14 cellular contexts compared by ENCODE assay signal in the genomic region with DNA sequence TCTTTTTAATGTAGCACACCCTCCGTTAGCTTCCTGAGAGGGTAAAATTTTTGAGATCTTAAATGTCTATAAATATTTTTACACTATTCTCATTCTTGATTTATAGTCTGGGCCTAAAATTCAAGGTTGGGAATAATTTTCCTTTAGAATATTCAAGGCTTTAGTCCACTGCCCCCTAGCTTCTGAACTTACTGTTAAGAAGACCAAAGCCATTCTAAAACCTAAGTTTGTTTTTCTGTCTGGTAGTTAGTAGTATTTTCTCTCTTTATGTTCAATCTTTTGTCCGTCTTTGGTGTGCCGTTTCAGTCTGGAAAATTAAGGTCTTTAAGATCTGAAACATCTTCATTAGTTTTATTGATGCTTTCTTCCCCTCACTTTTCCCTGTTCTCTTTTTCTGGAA. TPM values are rescaled to one million over a fixed set of nuclear protein-coding genes. Genes with fewer than 3 reads are reported as not detected.
DNase-seq lines count a peak whose midpoint lies in the region; ATAC-seq, FAIRE-seq and TF ChIP-seq lines count a peak whose summit lies in the region.
"Had no signal": no experiment of that assay in that cellular context is flagged by ENCODE, and none has a peak within 500 bp of the region (broad histone marks: within the 10 kb centered on the region; RNA-seq: fewer than 3 reads in every experiment).

No MANE protein-coding gene starts in this region.

- H3K27ac ChIP-seq in GM12878 (ENCODE audit: control insufficient read depth, insufficient read depth) = no peak overlapping the region
- no peak overlapping the region for H3K27ac ChIP-seq in HepG2 (ENCODE audit: extremely low read length, insufficient read depth, low read length)
- H3K27ac ChIP-seq: thoracic aorta had no signal

- TF ChIP-seq EP300 in GM12878 (IDR thresholded peaks at IDR 0.05; ENCODE audit: borderline replicate concordance in 1 of 2, control insufficient read depth in 1 of 2, low read depth in 2 of 2, low read length in 2 of 2) (no peak), HepG2 (IDR thresholded peaks at IDR 0.05; ENCODE audit: low read depth in 2 of 2, low read length in 2 of 2) (no peak), HepG2 (CRISPR knock-in tag; IDR thresholded peaks at IDR 0.05; ENCODE audit: borderline replicate concordance) (no peak)

- H2AFZ ChIP-seq in GM12878 (ENCODE audit: control insufficient read depth, low read depth, low read length) (no peak overlapping the region), HepG2 (ENCODE audit: low read length) (no peak overlapping the region)

- DNase-seq in AG09309 (ENCODE audit: low read depth) = no peak
- DNase-seq in HFF-Myc (ENCODE audit: extremely low read depth, low read depth) = no peak
- DNase-seq in GM12878 (ENCODE audit: low read depth, low spot score) = no peak
- DNase-seq in HepG2 (ENCODE audit: low spot score) = no peak
- DNase-seq in sciatic nerve (ENCODE audit: low spot score) = no peak
- no peak for DNase-seq in MG63
- DNase-seq in activated CD4-positive, alpha-beta T cell treated with anti-CD3 and anti-CD28 coated beads for 4 hours = no peak
- DNase-seq: activated B cell treated with CpG ODN at 0.5 μM for 24 hours, COR-L47, NCI-H1436 treated with DMSO at 0.1 percent for 48 hours had no signal

- no peaks in the 10 kb centered on the region for H3K4me1 ChIP-seq in GM12878 (ENCODE audit: control insufficient read depth, insufficient read depth, low read length)
- no peaks in the 10 kb centered on the region for H3K4me1 ChIP-seq in HepG2 (ENCODE audit: insufficient read depth, low read length)

- ATAC-seq in GM12878 = no peak
- no peak for ATAC-seq in HepG2
- no peak for ATAC-seq in sciatic nerve
- ATAC-seq in GM21526 (IDR thresholded peaks at IDR 0.05; ENCODE audit: low FRiP score, unreplicated experiment) = no peak

- peak; percentile 37 for TF ChIP-seq CTCF in AG09309 (IDR thresholded peaks at IDR 0.05; ENCODE audit: control insufficient read depth, insufficient read depth, low read depth, low read length, missing control alignments)
- TF ChIP-seq CTCF in HFF-Myc (IDR thresholded peaks at IDR 0.05; ENCODE audit: low read depth, low read length, missing control alignments) = peak; percentile 23
- peak in 2 of 3 experiments; percentile 11 to 20; a peak in 2 of 6 replicates for TF ChIP-seq CTCF in GM12878 (IDR thresholded peaks at IDR 0.05 in 2 of 3, conservative IDR thresholded peaks at IDR 0.05 in 1 of 3; ENCODE audit: control insufficient read depth in 2 of 3, extremely low read depth in 1 of 3, insufficient read depth in 1 of 3, low read depth in 3 of 3, low read length in 3 of 3)
- peak; percentile 27; the same call in 1 of the 2 replicates for TF ChIP-seq CTCF in HepG2 (CRISPR knock-in tag; IDR thresholded peaks at IDR 0.05)

- TF ChIP-seq RAD21 in GM12878 (IDR thresholded peaks at IDR 0.05; ENCODE audit: insufficient read depth, low read depth, low read length) (0 out of 2 replicates have a peak, but pooled peaks have one; percentile 5), HepG2 (CRISPR knock-in tag; IDR thresholded peaks at IDR 0.05) (no peak)

- no peaks in the 10 kb centered on the region for H3K79me2 ChIP-seq in GM12878 (ENCODE audit: control insufficient read depth, insufficient read depth, low read length)
- H3K79me2 ChIP-seq in HepG2 (ENCODE audit: insufficient read depth, low read length) = no peaks in the 10 kb centered on the region

- no peak for TF ChIP-seq POLR2A in GM12878 (IDR thresholded peaks at IDR 0.05; ENCODE audit: low read depth, low read length)
- TF ChIP-seq POLR2A in HepG2 (IDR thresholded peaks at IDR 0.05; ENCODE audit: insufficient read depth in 1 of 2, low read depth in 2 of 2, low read length in 2 of 2) = no peak

- FAIRE-seq in GM12878 (lab: Jason Lieb, UNC) (no peak), HepG2 (lab: Jason Lieb, UNC) (peak; percentile 47)
- FAIRE-seq: GM12891 had no signal

- POLR2A ChIA-PET in GM12878 (lab: Charles Lee) (no interaction called here), HepG2 (lab: Yijun Ruan, JAX) (no interaction called here)

- H3K4me3 ChIP-seq in AG09309 (ENCODE audit: control insufficient read depth, low read depth, low read length) (no peak overlapping the region), HFF-Myc (replicated peaks; ENCODE audit: low read depth, low read length) (no peak overlapping the region), GM12878 (no peak overlapping the region), HepG2 (replicated peaks in 1 of 3; ENCODE audit: insufficient read depth in 1 of 3, low read depth in 2 of 3, low read length in 3 of 3) (no peak overlapping the region), MG63 (no peak overlapping the region)
- H3K4me3 ChIP-seq: lung, thoracic aorta had no signal

- H3K27me3 ChIP-seq in GM12878 (replicated peaks in 1 of 2; ENCODE audit: control insufficient read depth in 2 of 2, insufficient read depth in 2 of 2, low read length in 1 of 2) = no peaks in the 10 kb centered on the region
- H3K27me3 ChIP-seq in HepG2 (ENCODE audit: control insufficient read depth in 1 of 2, insufficient read depth in 2 of 2, low read length in 2 of 2) = peaks cover 0 to 3% of the 10 kb centered on the region in 2 experiments; a peak in 1 of 5 replicates
- no peaks in the 10 kb centered on the region for H3K27me3 ChIP-seq in MG63

- H4K20me1 ChIP-seq in GM12878 (ENCODE audit: control insufficient read depth, insufficient read depth) (no peaks in the 10 kb centered on the region), HepG2 (ENCODE audit: insufficient read depth, low read length) (no peaks in the 10 kb centered on the region)

- RAD21 ChIA-PET in GM12878 (lab: Charles Lee; ENCODE audit: unreplicated experiment) = interaction anchor here (0.6 kb wide), 1 partner anchor 111 kb away, joined by 3 read pairs; no protein-coding TSS in a partner anchor

- H3K9ac ChIP-seq in GM12878 (ENCODE audit: control insufficient read depth, insufficient read depth, low read length) = no peak overlapping the region
- H3K9ac ChIP-seq in HepG2 (ENCODE audit: insufficient read depth, low read depth, low read length) = no peak overlapping the region

- BruUV-seq in GM12878 (replicated peaks; lab: Mats Ljungman, UMichigan) (no TSS peak), HepG2 (replicated peaks; lab: Mats Ljungman, UMichigan) (no TSS peak)

- intact Hi-C loops in GM12878 (cut with micrococcal nuclease; ENCODE audit: unreplicated experiment) = no loop called here
- intact Hi-C loops in HepG2 (cut with micrococcal nuclease; ENCODE audit: unreplicated experiment) = loop anchor here (1.0 kb wide), 1 partner anchor 77 kb away; no protein-coding TSS in a partner anchor
- intact Hi-C loops in sciatic nerve (cut with DNase I) = no loop called here

- in situ Hi-C loops in GM12878 (cut with MboI) = no loop called here
- in situ Hi-C loops in HepG2 (cut with HindIII; ENCODE audit: extremely low pct_ligation_motif_present, low pct_unique_long_range_greater_than_20kb) = no loop called here

- 67% methylated on average over 3 of the region's 3 CpGs for WGBS in GM12878 (ENCODE audit: insufficient coverage, insufficient replicate concordance, low lambda C conversion rate, missing lambda C conversion rate)
- WGBS in HepG2 (ENCODE audit: low lambda C conversion rate) = 48% methylated on average over 3 of the region's 3 CpGs

- CTCF ChIA-PET in GM12878 (lab: Yijun Ruan, JAX) = interaction anchor here (0.6 kb wide), 1 partner anchor 260 kb away, joined by 3 read pairs; no protein-coding TSS in a partner anchor
- CTCF ChIA-PET in HepG2 (lab: Yijun Ruan, JAX; ENCODE audit: low intra/inter-chr PET ratio, low total read pairs) = interaction anchor here (1.6 kb wide), 1 partner anchor 76 kb away, joined by 7 read pairs; no protein-coding TSS in a partner anchor

- no peaks in the 10 kb centered on the region for H3K9me3 ChIP-seq in GM12878 (replicated peaks; ENCODE audit: control insufficient read depth, insufficient read depth, low read length)
- no peaks in the 10 kb centered on the region for H3K9me3 ChIP-seq in HepG2 (ENCODE audit: low read length)
- no peaks in the 10 kb centered on the region for H3K9me3 ChIP-seq in MG63
- H3K9me3 ChIP-seq: thoracic aorta had no signal

- no peaks in the 10 kb centered on the region for H3K36me3 ChIP-seq in GM12878 (ENCODE audit: control insufficient read depth in 2 of 2, insufficient read depth in 2 of 2, low read length in 1 of 2)
- no peaks in the 10 kb centered on the region for H3K36me3 ChIP-seq in HepG2 (replicated peaks in 1 of 2; ENCODE audit: control insufficient read depth in 1 of 2, insufficient read depth in 2 of 2, low read length in 2 of 2)
- H3K36me3 ChIP-seq in MG63 = no peaks in the 10 kb centered on the region
- H3K36me3 ChIP-seq: thoracic aorta had no signal

- H3K4me2 ChIP-seq in GM12878 (ENCODE audit: control insufficient read depth, insufficient read depth) (no peak overlapping the region), HepG2 (ENCODE audit: low read depth, low read length) (no peak overlapping the region)

- SMC1A ChIA-PET in GM12878 (lab: Charles Lee; ENCODE audit: uncharacterized antibody, unreplicated experiment) = interaction anchor here (0.6 to 0.7 kb wide), 3 partner anchors 9 to 24 kb away, joined by 3 to 4 read pairs (median 3); no protein-coding TSS in a partner anchor

RNA-seq across cellular contexts. Expression of a gene that starts 14.5 kb away (rescaled TPM):
- total RNA-seq in GM12878 (2013; cell fraction: nucleolus; rRNA removed) = not detected in 2 replicates
- 0.06 TPM in 1 of 2 replicates, not detected in the other for total RNA-seq in GM12878 (2014; rRNA removed)
- not detected in 2 replicates for total RNA-seq in GM12878 (2014; rRNA removed; fragmentation: Illumina TruSeq; extraction: Trizol)
- total RNA-seq in GM12878 (2021) = 0.11 TPM in 1 of 2 replicates, not detected in the other
- polyA plus RNA-seq in GM12878 (2011; ENCODE audit: low read depth) = not detected
- polyA plus RNA-seq in GM12878 (2011; rRNA removed) = 0.03 and 0.06 TPM in 2 replicates
- 0.06 TPM in 1 of 2 replicates, not detected in the other for polyA plus RNA-seq in GM12878 (2011; cell fraction: cytosol; rRNA removed)
- polyA plus RNA-seq in GM12878 (2011; cell fraction: nucleus; rRNA removed) = 0.03 and 0.06 TPM in 2 replicates
- polyA plus RNA-seq in GM12878 (2012) = 0.03 and 0.10 TPM in 2 replicates
- polyA plus RNA-seq in GM12878 (2014; fragmentation: Illumina TruSeq; extraction: Trizol) = 0.01 TPM in 1 of 2 replicates, not detected in the other
- polyA plus RNA-seq in GM12878 (2014; fragmentation: Nextera tagmentation; extraction: Ambion mirVana) = not detected
- 0.08 TPM in 2 replicates for polyA plus RNA-seq in GM12878 (2014; rRNA removed)
- under 1 TPM in 1 of 2 experiments, not detected in 1; 0.03 TPM for polyA plus RNA-seq in GM12878 (2016; fragmentation: Nextera tagmentation; extraction: Ambion mirVana)
- 0.10 TPM in 1 of 2 replicates, not detected in the other for polyA minus RNA-seq in GM12878 (2011; rRNA and poly(A)+ RNA removed)
- polyA minus RNA-seq in GM12878 (2011; cell fraction: cytosol; rRNA and poly(A)+ RNA removed) = not detected in 2 replicates
- polyA minus RNA-seq in GM12878 (2011; cell fraction: nucleus; rRNA and poly(A)+ RNA removed) = not detected in 2 replicates
- 0.10 and 0.11 TPM in 2 replicates for total RNA-seq in HepG2 (2016; rRNA removed; fragmentation: Illumina TruSeq; extraction: Trizol)
- 0.10 TPM in 1 of 2 replicates, not detected in the other for total RNA-seq in HepG2 (2016; cell fraction: cytosol; rRNA removed; fragmentation: Illumina TruSeq; extraction: Trizol; ENCODE audit: low read depth)
- total RNA-seq in HepG2 (2016; cell fraction: insoluble cytoplasmic fraction; rRNA removed; fragmentation: Illumina TruSeq; extraction: Trizol) = 0.04 and 0.12 TPM in 2 replicates
- total RNA-seq in HepG2 (2016; cell fraction: membrane; rRNA removed; fragmentation: Illumina TruSeq; extraction: Trizol) = 0.06 TPM in 1 of 2 replicates, not detected in the other
- total RNA-seq in HepG2 (2016; cell fraction: nucleus; rRNA removed; fragmentation: Illumina TruSeq; extraction: Trizol) = not detected in 2 replicates
- polyA plus RNA-seq in HepG2 (2011; rRNA removed) = 0.01 and 0.03 TPM in 2 replicates
- polyA plus RNA-seq in HepG2 (2011; cell fraction: cytosol; rRNA removed) = 0.03 TPM in 2 replicates
- polyA plus RNA-seq in HepG2 (2011; cell fraction: nucleus; rRNA removed) = not detected in 2 replicates
- 0.07 TPM in 1 of 2 replicates, not detected in the other for polyA plus RNA-seq in HepG2 (2012)
- 0.03 TPM in 1 of 2 replicates, not detected in the other for polyA plus RNA-seq in HepG2 (2016; cell fraction: cytosol; fragmentation: Illumina TruSeq; extraction: Trizol; ENCODE audit: low read depth)
- 0.09 and 0.12 TPM in 2 replicates for polyA plus RNA-seq in HepG2 (2016; cell fraction: insoluble cytoplasmic fraction; fragmentation: Illumina TruSeq; extraction: Trizol; ENCODE audit: low read depth)
- polyA plus RNA-seq in HepG2 (2016; cell fraction: membrane; fragmentation: Illumina TruSeq; extraction: Trizol; ENCODE audit: low read depth) = 0.05 TPM in 1 of 2 replicates, not detected in the other
- 0.14 and 0.20 TPM in 2 replicates for polyA plus RNA-seq in HepG2 (2016; cell fraction: nucleus; fragmentation: Illumina TruSeq; extraction: Trizol; ENCODE audit: insufficient read depth, low read depth)
- 4.1 TPM in 1 of 2 replicates, not detected in the other for polyA minus RNA-seq in HepG2 (2011; rRNA and poly(A)+ RNA removed; ENCODE audit: low replicate concordance)
- not detected in 2 replicates for polyA minus RNA-seq in HepG2 (2011; cell fraction: cytosol; rRNA and poly(A)+ RNA removed)
- 0.12 TPM in 1 of 2 replicates, not detected in the other for polyA minus RNA-seq in HepG2 (2011; cell fraction: nucleus; rRNA and poly(A)+ RNA removed)
- total RNA-seq in sciatic nerve = 1.8 TPM
- 2.1 and 3.3 TPM in 2 replicates for total RNA-seq in MG63 (2014; rRNA removed; shearing (Covaris generic); ENCODE audit: low replicate concordance)
- total RNA-seq: activated B cell treated with CpG ODN at 0.5 μM for 24 hours had no signal
